ENCODE assay signal across 13 cellular contexts in genomic region chr7:22587322-22587721, GRCh38.
DNase-seq lines count a peak whose midpoint lies in the region; ATAC-seq, FAIRE-seq and TF ChIP-seq lines count a peak whose summit lies in the region.
"Had no signal": no experiment of that assay in that cellular context is flagged by ENCODE, and none has a peak within 500 bp of the region (broad histone marks: within the 10 kb centered on the region; RNA-seq: fewer than 3 reads in every experiment).

No MANE protein-coding gene starts in this region.

- H3K27ac ChIP-seq in KMS-11, result no peak overlapping the region
- H3K27ac ChIP-seq in astrocyte (ENCODE audit: low read depth, low read length), result peak overlapping the region; percentile 68
- H3K27ac ChIP-seq in neutrophil, result peak overlapping the region; percentile 75
- H3K27ac ChIP-seq: thoracic aorta had no signal

- no peaks in the 10 kb centered on the region; the same call in 1 of the 2 replicates for H3K27me3 ChIP-seq in KMS-11 (ENCODE audit: insufficient read depth, low read depth)
- no peaks in the 10 kb centered on the region for H3K27me3 ChIP-seq in astrocyte (ENCODE audit: insufficient read depth, low read length)
- peaks cover 2% of the 10 kb centered on the region for H3K27me3 ChIP-seq in neutrophil

- H3K27me3 Mint-ChIP-seq in astrocyte (ENCODE audit: low read depth, unreplicated experiment), result no peaks in the 10 kb centered on the region

- no peak overlapping the region for H3K4me3 Mint-ChIP-seq in astrocyte (ENCODE audit: unreplicated experiment)
- H3K4me3 Mint-ChIP-seq: brain had no signal

- TF ChIP-seq CTCF in GM12865 (IDR thresholded peaks at IDR 0.05; ENCODE audit: insufficient read depth, low read depth, low read length, missing control alignments) (no peak), KMS-11 (conservative IDR thresholded peaks at IDR 0.05; ENCODE audit: low read depth, low read length) (0 out of 2 replicates have a peak, but pooled peaks have one; percentile 21), astrocyte (IDR thresholded peaks at IDR 0.05; ENCODE audit: insufficient read depth, low read depth, low read length) (no peak), neutrophil (IDR thresholded peaks at IDR 0.05) (no peak)

- DNase-seq in GM12865 (ENCODE audit: low read depth), result peak; percentile 13
- peak; percentile 89 for DNase-seq in astrocyte (ENCODE audit: low read depth)
- no peak for DNase-seq in NCI-H69 (lab: John Stamatoyannopoulos, UW)
- DNase-seq in DMS 273 treated with DMSO at 0.1 percent for 48 hours (lab: John Stamatoyannopoulos, UW), result no peak
- DNase-seq: NCI-H1092 treated with DMSO at 0.1 percent for 48 hours; stimulated activated CD4-positive, alpha-beta T cell treated with anti-CD3 and anti-CD28 coated beads, Interleukin-2, amount 100 ng/mL, for 24 hours had no signal

- no peak for FAIRE-seq in astrocyte (lab: Jason Lieb, UNC)
- FAIRE-seq: frontal cortex had no signal

- H3K4me1 ChIP-seq in KMS-11 (ENCODE audit: low read depth, poor library complexity, severe bottlenecking) (peaks cover 57% of the 10 kb centered on the region), astrocyte (ENCODE audit: insufficient read depth, low read length) (peaks cover 44% of the 10 kb centered on the region), neutrophil (ENCODE audit: control insufficient read depth in 1 of 2, insufficient read depth in 1 of 2, low read depth in 1 of 2, low read length in 1 of 2) (peaks cover 35 to 52% of the 10 kb centered on the region in 2 experiments)

- H2AFZ ChIP-seq in KMS-11 (ENCODE audit: low read depth), result no peak overlapping the region
- no peak overlapping the region for H2AFZ ChIP-seq in astrocyte (ENCODE audit: low read depth, low read length)

- H3K36me3 Mint-ChIP-seq in astrocyte (ENCODE audit: low read depth, unreplicated experiment), result no peaks in the 10 kb centered on the region
- H3K36me3 Mint-ChIP-seq: brain had no signal

- no peak for ATAC-seq in GM18502 (IDR thresholded peaks at IDR 0.05; ENCODE audit: poor library complexity, unreplicated experiment)
- ATAC-seq in HG02571 (IDR thresholded peaks at IDR 0.05; ENCODE audit: unreplicated experiment), result no peak

- H3K9me3 ChIP-seq in astrocyte (ENCODE audit: insufficient read depth, low read depth, low read length) (no peaks in the 10 kb centered on the region), neutrophil (no peaks in the 10 kb centered on the region)
- H3K9me3 ChIP-seq: thoracic aorta had no signal

- peaks cover under 1% of the 10 kb centered on the region for H3K9me3 Mint-ChIP-seq in astrocyte (ENCODE audit: unreplicated experiment)
- H3K9me3 Mint-ChIP-seq: brain had no signal

- no peaks in the 10 kb centered on the region for H3K36me3 ChIP-seq in KMS-11 (ENCODE audit: insufficient read depth)
- no peaks in the 10 kb centered on the region for H3K36me3 ChIP-seq in astrocyte (ENCODE audit: insufficient read depth, low read length)
- no peaks in the 10 kb centered on the region for H3K36me3 ChIP-seq in neutrophil
- H3K36me3 ChIP-seq: thoracic aorta had no signal

- H3K4me3 ChIP-seq in GM12865 (ENCODE audit: low read depth, low read length) (no peak overlapping the region), KMS-11 (IDR thresholded peaks at IDR 0.05; ENCODE audit: insufficient read depth, low read depth, low read length) (no peak overlapping the region), astrocyte (ENCODE audit: insufficient read depth, low read depth, low read length) (no peak overlapping the region), neutrophil (ENCODE audit: low read depth in 1 of 2, low read length in 1 of 2) (no peak overlapping the region)
- H3K4me3 ChIP-seq: thoracic aorta had no signal

- H3K4me2 ChIP-seq in KMS-11 (0 out of 2 replicates have a peak overlapping the region, but pooled peaks have one; percentile 10), astrocyte (ENCODE audit: low read length) (peak overlapping the region; percentile 8)

- H3K27ac Mint-ChIP-seq in astrocyte (ENCODE audit: unreplicated experiment), result no peak overlapping the region

- H3K9ac ChIP-seq in KMS-11 (no peak overlapping the region), astrocyte (ENCODE audit: low read length) (peak overlapping the region; percentile 47)

- H4K20me1 ChIP-seq in KMS-11 (ENCODE audit: insufficient read depth) (no peaks in the 10 kb centered on the region), astrocyte (ENCODE audit: insufficient read depth, low read length) (no peaks in the 10 kb centered on the region)

- H3K79me2 ChIP-seq in KMS-11 (ENCODE audit: insufficient read depth, low read depth), result no peaks in the 10 kb centered on the region
- H3K79me2 ChIP-seq in astrocyte (ENCODE audit: insufficient read depth, low read length), result no peaks in the 10 kb centered on the region

- peaks cover 39% of the 10 kb centered on the region for H3K4me1 Mint-ChIP-seq in astrocyte (ENCODE audit: low read depth, unreplicated experiment)

Comparison
In these comparisons a context has a peak if more than half of its experiments do, and no peak if none do; other contexts are left out.
1. DNase-seq: peak in GM12865 (single experiment) and astrocyte (single experiment); none in NCI-H69 (single experiment) and DMS 273 treated with DMSO at 0.1 percent for 48 hours (single experiment).